In the genomic region with DNA sequence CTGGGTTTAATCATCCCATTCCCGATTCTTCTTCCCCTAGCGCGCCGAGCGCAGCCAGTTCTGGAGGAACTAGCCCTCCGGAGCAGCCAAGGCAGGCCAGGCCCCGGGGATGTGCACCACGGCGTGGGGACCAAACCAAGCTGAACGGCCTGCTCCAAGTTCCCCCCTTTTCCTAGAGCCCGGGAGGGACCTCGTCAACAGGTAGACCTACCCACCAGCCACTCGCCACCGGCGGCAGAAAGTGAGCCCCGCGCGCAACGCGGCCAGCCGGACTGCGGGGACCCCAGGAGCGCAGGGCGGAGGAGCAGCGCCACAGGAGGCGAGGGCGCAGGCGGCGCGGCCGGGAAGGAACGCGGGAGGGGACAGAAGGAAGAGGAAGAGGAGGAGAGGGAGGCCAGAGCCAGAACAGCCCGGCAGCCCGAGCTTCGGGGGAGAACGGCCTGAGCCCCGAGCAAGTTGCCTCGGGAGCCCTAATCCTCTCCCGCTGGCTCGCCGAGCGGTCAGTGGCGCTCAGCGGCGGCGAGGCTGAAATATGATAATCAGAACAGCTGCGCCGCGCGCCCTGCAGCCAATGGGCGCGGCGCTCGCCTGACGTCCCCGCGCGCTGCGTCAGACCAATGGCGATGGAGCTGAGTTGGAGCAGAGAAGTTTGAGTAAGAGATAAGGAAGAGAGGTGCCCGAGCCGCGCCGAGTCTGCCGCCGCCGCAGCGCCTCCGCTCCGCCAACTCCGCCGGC, we compare ENCODE assay signal across 8 cellular contexts. TPM values are rescaled to one million over a fixed set of nuclear protein-coding genes. Genes with fewer than 3 reads are reported as not detected.
A peak's percentile ranks its signal among the peaks of the same experiment; 100 is the strongest.
DNase-seq lines count a peak whose midpoint lies in the region; ATAC-seq and TF ChIP-seq lines count a peak whose summit lies in the region.

A gene (plus strand): TSS at position 690 of the 735 bp plus-strand sequence. CDS start 224 bp downstream, outside the sequence.

- peaks cover 7% of the 10 kb centered on the region for H3K4me1 ChIP-seq in A673 (ENCODE audit: insufficient read depth, low read length, poor library complexity, severe bottlenecking)
- H3K4me1 ChIP-seq in H9 (ENCODE audit: insufficient read depth, low read length) = peaks cover 11% of the 10 kb centered on the region
- peaks cover 13% of the 10 kb centered on the region for H3K4me1 ChIP-seq in mesendoderm (ENCODE audit: control insufficient read depth, low read depth, low read length)
- H3K4me1 ChIP-seq in upper lobe of right lung = peaks cover 10% of the 10 kb centered on the region

- H2BK15ac ChIP-seq in H9 (ENCODE audit: low read depth, low read length) (no peak within 1 kb of the TSS), mesendoderm (replicated peaks; ENCODE audit: low read depth) (no peak within 1 kb of the TSS)

- H4K20me1 ChIP-seq in H9 (ENCODE audit: control insufficient read depth, insufficient read depth, insufficient read length) = no peaks in the 10 kb centered on the region

- H3K27me3 ChIP-seq in A673 (replicated peaks; ENCODE audit: insufficient read depth, low read depth, low read length, poor library complexity) (no peaks in the 10 kb centered on the region), H9 (ENCODE audit: insufficient read depth, low read length) (peaks cover 68% of the 10 kb centered on the region), mesendoderm (ENCODE audit: insufficient read depth, low read length, poor library complexity) (peaks cover 8% of the 10 kb centered on the region), upper lobe of right lung (peaks cover 97% of the 10 kb centered on the region)

- DNase-seq in A673 (ENCODE audit: low spot score) (peak; percentile 97), H9 (peak; percentile 94), NCI-H748 treated with DMSO at 0.1 percent for 48 hours (lab: John Stamatoyannopoulos, UW) (peak; percentile 93), ecto neural progenitor cell (ENCODE audit: low spot score) (peak; percentile 94), mesendoderm (peak; percentile 96), upper lobe of right lung (peak; percentile 74)

- intact Hi-C loops in A673 (cut with micrococcal nuclease; ENCODE audit: unreplicated experiment) (loop anchor here (5.0 to 10.0 kb wide), 3 partner anchors 624 to 1272 kb away; no protein-coding TSS in a partner anchor), upper lobe of right lung (cut with DNase I) (no loop called here)

- no peak within 1 kb of the TSS for H3T11ph ChIP-seq in H9 (ENCODE audit: low read length)

- H3K23ac ChIP-seq in H9 (ENCODE audit: insufficient read length, low read depth, low read length) = no peak within 1 kb of the TSS
- H3K23ac ChIP-seq in mesendoderm (ENCODE audit: low read length) = peak within 1 kb of the TSS; percentile 57

- H3K27me3 Mint-ChIP-seq in H9 (ENCODE audit: low read depth) = peaks cover 100% of the 10 kb centered on the region

- POLR2A ChIA-PET in A673 (lab: Charles Lee; ENCODE audit: low non-redundant PET) = interaction anchor here (0.7 kb wide), 1 partner anchor 25 kb away, joined by 3 read pairs; no protein-coding TSS in a partner anchor

- H2BK5ac ChIP-seq in H9 (ENCODE audit: insufficient read length, low read length) = no peak within 1 kb of the TSS
- H2BK5ac ChIP-seq in mesendoderm (ENCODE audit: low read length) = peak within 1 kb of the TSS; percentile 78

- H3K27ac ChIP-seq in A673 (ENCODE audit: low read depth, low read length, poor library complexity, severe bottlenecking) = peak within 1 kb of the TSS; percentile 91
- no peak within 1 kb of the TSS for H3K27ac ChIP-seq in H9 (ENCODE audit: insufficient read length, low read depth, low read length)
- peak within 1 kb of the TSS; percentile 58 for H3K27ac ChIP-seq in mesendoderm (ENCODE audit: low read depth, low read length)
- H3K27ac ChIP-seq in upper lobe of right lung = no peak within 1 kb of the TSS

- no peak within 1 kb of the TSS for H3K18ac ChIP-seq in H9 (ENCODE audit: insufficient read length, low read depth, low read length)
- peak within 1 kb of the TSS; percentile 7 for H3K18ac ChIP-seq in mesendoderm (ENCODE audit: low read length)

- H4K91ac ChIP-seq in H9 (ENCODE audit: insufficient read length, low read depth, low read length) = no peak within 1 kb of the TSS

- no peak within 1 kb of the TSS for H4K5ac ChIP-seq in H9 (ENCODE audit: insufficient read length, low read depth, low read length)
- no peak within 1 kb of the TSS for H4K5ac ChIP-seq in mesendoderm (ENCODE audit: low read length)

- H2AK5ac ChIP-seq in H9 (ENCODE audit: insufficient read length, low read length) (no peak within 1 kb of the TSS), mesendoderm (ENCODE audit: low read length) (no peak within 1 kb of the TSS)

- no peak within 1 kb of the TSS for H2BK12ac ChIP-seq in H9 (ENCODE audit: insufficient read length, low read depth, low read length)

- H3K4ac ChIP-seq in H9 (ENCODE audit: low read depth, low read length) (no peak within 1 kb of the TSS), mesendoderm (ENCODE audit: low read depth, low read length) (no peak within 1 kb of the TSS)

- CTCF ChIA-PET in A673 (lab: Charles Lee) = no interaction called here

- H3K9me3 ChIP-seq in A673 (ENCODE audit: low read depth, low read length, poor library complexity, severe bottlenecking) (no peaks in the 10 kb centered on the region), H9 (ENCODE audit: control insufficient read depth, low read depth, low read length) (no peaks in the 10 kb centered on the region), upper lobe of right lung (no peaks in the 10 kb centered on the region)

- WGBS in H9 (ENCODE audit: extremely low coverage, insufficient read length, low lambda C conversion rate) = no CpG with 5 or more reads among the region's 73 CpGs
- WGBS in mesendoderm (ENCODE audit: extremely low coverage, insufficient coverage, low lambda C conversion rate) = no CpG with 5 or more reads among the region's 73 CpGs

- H3K4me3 ChIP-seq in A673 (ENCODE audit: low read depth, low read length, poor library complexity, severe bottlenecking) = peak within 1 kb of the TSS; percentile 87
- peak within 1 kb of the TSS; percentile 56 for H3K4me3 ChIP-seq in mesendoderm (ENCODE audit: low read length)
- peak within 1 kb of the TSS; percentile 34 for H3K4me3 ChIP-seq in upper lobe of right lung

- no peak within 1 kb of the TSS for H3K14ac ChIP-seq in H9 (ENCODE audit: insufficient read depth, low read length)

- peaks cover 64 to 86% of the 10 kb centered on the region in 2 experiments for H3K4me1 Mint-ChIP-seq in H9

- peak within 1 kb of the TSS in 2 of 3 experiments; percentile 18 to 76; a peak in 2 of 7 replicates for H3K27ac Mint-ChIP-seq in H9

- peaks cover 0 to 8% of the 10 kb centered on the region in 2 experiments; a peak in 2 of 5 replicates for H3K9me3 Mint-ChIP-seq in H9

- H3K23me2 ChIP-seq in H9 (ENCODE audit: insufficient read length, low read depth, low read length, poor library complexity, severe bottlenecking) = peaks cover 36% of the 10 kb centered on the region

- H3K4me2 ChIP-seq in H9 (ENCODE audit: insufficient read depth, insufficient read length, low read length) = peak within 1 kb of the TSS; percentile 80
- peak within 1 kb of the TSS; percentile 90 for H3K4me2 ChIP-seq in mesendoderm (ENCODE audit: low read length)

- H3K36me3 Mint-ChIP-seq in H9 (ENCODE audit: insufficient read depth in 1 of 3, low read depth in 3 of 3) = no peaks in the 10 kb centered on the region; a peak in 1 of 7 replicates

- H2AFZ ChIP-seq in H9 (ENCODE audit: low read length) = no peak within 1 kb of the TSS

- no peaks in the 10 kb centered on the region for H3K36me3 ChIP-seq in A673 (ENCODE audit: insufficient read depth, low read length, poor library complexity, severe bottlenecking)
- no peaks in the 10 kb centered on the region for H3K36me3 ChIP-seq in mesendoderm (ENCODE audit: control insufficient read depth, insufficient read depth, low read length)
- no peaks in the 10 kb centered on the region for H3K36me3 ChIP-seq in upper lobe of right lung

- H3K79me1 ChIP-seq in H9 (ENCODE audit: insufficient read depth, low read depth, low read length, poor library complexity, severe bottlenecking) = no peaks in the 10 kb centered on the region
- H3K79me1 ChIP-seq in mesendoderm (ENCODE audit: low read length) = no peaks in the 10 kb centered on the region

- no peak within 1 kb of the TSS for H3K9ac ChIP-seq in H9 (ENCODE audit: extremely low read depth, insufficient read length, low read length)
- H3K9ac ChIP-seq in mesendoderm (ENCODE audit: low read length) = peak within 1 kb of the TSS; percentile 80

- H3K79me2 ChIP-seq in H9 (ENCODE audit: insufficient read depth, low read length) (no peaks in the 10 kb centered on the region), mesendoderm (ENCODE audit: control insufficient read depth, insufficient read depth, low read length) (no peaks in the 10 kb centered on the region)

- H2BK120ac ChIP-seq in H9 (ENCODE audit: low read depth, low read length, poor library complexity, severe bottlenecking) (no peak within 1 kb of the TSS), mesendoderm (ENCODE audit: low read depth, low read length) (no peak within 1 kb of the TSS)

- ATAC-seq in upper lobe of right lung (peak; percentile 82), HG02852 (IDR thresholded peaks at IDR 0.05; ENCODE audit: unreplicated experiment) (no peak), GM21825 (IDR thresholded peaks at IDR 0.05; ENCODE audit: unreplicated experiment) (no peak)

- no TSS peak for BruUV-seq in A673 (replicated peaks; lab: Mats Ljungman, UMichigan)

- TF ChIP-seq CTCF in A673 (conservative IDR thresholded peaks at IDR 0.05; ENCODE audit: low read depth, low read length) (no peak), H9 (conservative IDR thresholded peaks at IDR 0.05) (no peak), upper lobe of right lung (IDR thresholded peaks at IDR 0.05) (no peak)

- H3K56ac ChIP-seq in H9 (ENCODE audit: insufficient read length, low read depth, low read length) (no peak within 1 kb of the TSS), mesendoderm (ENCODE audit: low read length) (peak within 1 kb of the TSS; percentile 89)

- H2BK20ac ChIP-seq in H9 (ENCODE audit: low read depth, low read length, poor library complexity, severe bottlenecking) = no peak within 1 kb of the TSS

- no peak within 1 kb of the TSS for H4K8ac ChIP-seq in H9 (replicated peaks; ENCODE audit: insufficient read length, low read depth, low read length)
- no peak within 1 kb of the TSS for H4K8ac ChIP-seq in mesendoderm (ENCODE audit: low read depth, low read length)

- peak within 1 kb of the TSS; percentile 66 to 80 for H3K4me3 Mint-ChIP-seq in H9

RNA-seq across cellular contexts. Expression of the gene that starts here (rescaled TPM):
- total RNA-seq in A673 (2021) (11.1 and 11.8 TPM in 2 replicates), H9 (2021) (0.13 TPM in 1 of 2 replicates, not detected in the other), upper lobe of right lung (not detected)
- 0.79 TPM for polyA plus RNA-seq in mesendoderm (2013, experiment 1 of 2)
- 0.78 TPM for polyA plus RNA-seq in mesendoderm (2013, experiment 2 of 2)

Comparison
In these comparisons a context has a peak if more than half of its experiments do, and no peak if none do; other contexts are left out.
1. RNA of the gene that starts here (total RNA-seq): 11.1 to 11.8 TPM in A673; 0.13 TPM in H9 and not detected in upper lobe of right lung (single experiment); every median in the first group is over 10 times any median in the second.
2. Peak in DNase-seq and H3K4me2 ChIP-seq in H9; RNA of the gene not detected or under 1 TPM.
3. Peak in DNase-seq, ATAC-seq and H3K4me3 ChIP-seq in upper lobe of right lung; RNA of the gene not detected or under 1 TPM.
4. H3K27ac ChIP-seq: peak in A673 (single experiment) and mesendoderm (single experiment); none in H9 (single experiment) and upper lobe of right lung (single experiment).
5. H3K4me3 ChIP-seq: peak in every context shown above with its lines; median percentile 87 in A673; 56 in mesendoderm; 34 in upper lobe of right lung.
6. Peak in every context shown above with its lines, with median percentiles within 50 percentile points of each other: DNase-seq.